8 cellular contexts compared by ENCODE assay signal in the genomic region with DNA sequence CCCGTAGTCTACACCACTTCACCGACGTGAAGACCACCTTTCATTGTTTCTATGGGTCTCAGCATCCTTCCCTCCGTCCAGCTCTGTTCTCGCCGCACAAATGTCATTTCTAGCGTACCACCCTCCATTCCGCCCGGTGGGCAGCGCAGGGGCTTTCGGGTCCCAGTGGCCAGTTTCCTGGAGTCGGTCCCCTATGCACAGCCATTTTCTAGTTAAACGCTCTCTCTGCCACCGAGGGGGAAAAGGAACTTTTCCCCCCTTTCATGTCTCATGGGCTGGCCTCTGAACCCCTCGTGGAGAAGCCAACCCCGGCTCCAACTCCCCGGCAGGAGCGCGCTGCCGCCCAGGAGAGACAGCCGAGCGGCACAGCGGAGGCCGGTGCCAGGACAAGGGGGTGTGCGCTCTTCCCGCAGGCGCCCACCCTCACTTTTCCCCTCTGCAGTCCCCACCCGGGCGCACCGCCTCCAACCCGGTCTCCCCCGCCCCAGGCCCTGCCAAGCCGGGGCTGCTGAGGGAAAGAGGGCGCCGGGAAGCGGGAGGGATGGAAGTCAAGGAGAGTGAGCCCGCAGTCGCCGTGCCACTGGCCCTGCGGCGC. TPM values are rescaled to one million over a fixed set of nuclear protein-coding genes. Genes with fewer than 3 reads are reported as not detected.
DNase-seq lines count a peak whose midpoint lies in the region; ATAC-seq and TF ChIP-seq lines count a peak whose summit lies in the region.

No MANE protein-coding gene starts in this region.

- peak overlapping the region; percentile 73 for H3K56ac ChIP-seq in IMR-90 (ENCODE audit: extremely low read depth, insufficient read depth, low read length)

- H3K27me3 Mint-ChIP-seq in CD4-positive, alpha-beta memory T cell: peaks cover 33 to 45% of the 10 kb centered on the region in 2 donors

- peak overlapping the region; percentile 87 for H3K18ac ChIP-seq in IMR-90 (ENCODE audit: low read depth, low read length)

- H4K91ac ChIP-seq in IMR-90 (ENCODE audit: insufficient read depth, low read depth, low read length): peak overlapping the region; percentile 56

- H2BK20ac ChIP-seq in IMR-90 (ENCODE audit: low read depth, low read length): peak overlapping the region; percentile 40; the same call in 1 of the 2 replicates

- no peaks in the 10 kb centered on the region for H3K9me3 ChIP-seq in CD4-positive, alpha-beta memory T cell (ENCODE audit: control insufficient read depth in 1 of 2, low read length in 2 of 2)
- H3K9me3 ChIP-seq in IMR-90 (ENCODE audit: control insufficient read depth, insufficient read depth, low read length) (0 out of 2 replicates have a peak, but pooled peaks cover 3% of the 10 kb centered on the region), liver (ENCODE audit: control insufficient read depth in 4 of 4, low read length in 3 of 4) (no peaks in the 10 kb centered on the region), thoracic aorta (no peaks in the 10 kb centered on the region)

- H3K9ac ChIP-seq in IMR-90 (ENCODE audit: low read depth, low read length) (peak overlapping the region; percentile 97), liver (ENCODE audit: low read depth in 1 of 2, low read length in 2 of 2) (peak overlapping the region; percentile 44 to 68)

- H3K4ac ChIP-seq in IMR-90 (ENCODE audit: low read depth, low read length): peak overlapping the region; percentile 85

- H4K8ac ChIP-seq in IMR-90 (ENCODE audit: low read depth in 2 of 2, low read length in 2 of 2): peak overlapping the region; percentile 35 to 72; a peak in 2 of 4 replicates

- peaks cover 0 to 4% (median 0%) of the 10 kb centered on the region in 8 donors for H3K9me3 Mint-ChIP-seq in CD4-positive, alpha-beta memory T cell

- no peaks in the 10 kb centered on the region; the same call in 1 of the 2 replicates for H3K9me1 ChIP-seq in IMR-90 (ENCODE audit: insufficient read depth, low read length)

- ATAC-seq in GM19463 (IDR thresholded peaks at IDR 0.05; ENCODE audit: unreplicated experiment) (peak; percentile 9), IMR-90 (ENCODE audit: low read depth) (peak; percentile 8), thoracic aorta (ENCODE audit: insufficient number of reproducible peaks, low FRiP score, low read depth) (no peak)

- peak overlapping the region; percentile 93 for H2AFZ ChIP-seq in IMR-90 (replicated peaks; ENCODE audit: low read length, poor library complexity)

- H4K5ac ChIP-seq in IMR-90 (ENCODE audit: low read depth, low read length): peak overlapping the region; percentile 72

- CTCF ChIA-PET in CD4-positive, alpha-beta memory T cell (lab: Charles Lee; ENCODE audit: partially characterized antibody): interaction anchor here (0.8 kb wide), 1 partner anchor 234 kb away, joined by 4 read pairs; no protein-coding TSS in a partner anchor
- CTCF ChIA-PET in IMR-90 (lab: Yijun Ruan, JAX): interaction anchor here (0.6 to 1.5 kb wide), 12 partner anchors 33 to 289 kb away, joined by 3 to 6 read pairs (median 4); no protein-coding TSS in a partner anchor

- H3K4me1 ChIP-seq in CD4-positive, alpha-beta memory T cell (ENCODE audit: insufficient read depth, low read length): peaks cover 20% of the 10 kb centered on the region
- peaks cover 4% of the 10 kb centered on the region for H3K4me1 ChIP-seq in IMR-90 (ENCODE audit: control insufficient read depth, insufficient read depth, low read length)
- peaks cover 4 to 40% (median 35%) of the 10 kb centered on the region in 4 donors for H3K4me1 ChIP-seq in liver (ENCODE audit: control insufficient read depth in 4 of 4, insufficient read depth in 4 of 4, low read length in 3 of 4)
- peaks cover 12 to 35% of the 10 kb centered on the region in 2 donors for H3K4me1 ChIP-seq in thoracic aorta (ENCODE audit: control insufficient read depth in 1 of 2, low read depth in 2 of 2)

- peaks cover 13 to 31% of the 10 kb centered on the region in 2 experiments for H3K79me1 ChIP-seq in IMR-90 (ENCODE audit: low read depth in 1 of 2, low read length in 2 of 2)

- in situ Hi-C loops in IMR-90 (cut with MboI; ENCODE audit: low sequenced_read_pairs) (no loop called here), brain microvascular endothelial cell (cut with HindIII; ENCODE audit: low pct_ligation_motif_present, low sequenced_read_pairs) (no loop called here)

- H3K4me1 Mint-ChIP-seq in CD4-positive, alpha-beta memory T cell: peaks cover 13 to 23% (median 23%) of the 10 kb centered on the region in 4 donors

- WGBS in IMR-90 (ENCODE audit: extremely low coverage in 2 of 2, insufficient read length in 1 of 2), 2 experiments: 4% methylated on average over 16 of the region's 41 CpGs; no CpG with 5 or more reads in 1 of the 2 experiments
- WGBS in liver: 1% methylated on average over 41 of the region's 41 CpGs

- H3K14ac ChIP-seq in IMR-90 (replicated peaks; ENCODE audit: low read depth, low read length): peak overlapping the region; percentile 87

- no peaks in the 10 kb centered on the region for H3K36me3 Mint-ChIP-seq in CD4-positive, alpha-beta memory T cell

- H4K20me1 ChIP-seq in IMR-90 (ENCODE audit: insufficient read depth, low read length): no peaks in the 10 kb centered on the region

- H3K36me3 ChIP-seq in CD4-positive, alpha-beta memory T cell (ENCODE audit: insufficient read depth, low read length): no peaks in the 10 kb centered on the region
- H3K36me3 ChIP-seq in IMR-90 (ENCODE audit: control insufficient read depth, insufficient read depth, low read length) (no peaks in the 10 kb centered on the region), brain microvascular endothelial cell (replicated peaks) (no peaks in the 10 kb centered on the region), liver (ENCODE audit: control insufficient read depth in 4 of 4, insufficient read depth in 3 of 4, low read depth in 1 of 4, low read length in 3 of 4) (peaks cover 0 to 1% (median 0%) of the 10 kb centered on the region in 4 donors), thoracic aorta (no peaks in the 10 kb centered on the region)

- H3K4me2 ChIP-seq in IMR-90 (ENCODE audit: low read depth, low read length): peak overlapping the region; percentile 100

- H2BK120ac ChIP-seq in IMR-90 (ENCODE audit: low read depth, low read length): peak overlapping the region; percentile 68

- peaks cover 10% of the 10 kb centered on the region for H3K27me3 ChIP-seq in CD4-positive, alpha-beta memory T cell (ENCODE audit: insufficient read depth, low read length)
- H3K27me3 ChIP-seq in IMR-90 (ENCODE audit: control insufficient read depth, insufficient read depth, low read length): no peaks in the 10 kb centered on the region
- no peaks in the 10 kb centered on the region for H3K27me3 ChIP-seq in brain microvascular endothelial cell (replicated peaks)
- no peaks in the 10 kb centered on the region for H3K27me3 ChIP-seq in liver (ENCODE audit: control insufficient read depth in 4 of 4, insufficient read depth in 4 of 4, low read length in 3 of 4)
- no peaks in the 10 kb centered on the region for H3K27me3 ChIP-seq in thoracic aorta (replicated peaks; ENCODE audit: insufficient read depth)

- POLR2A ChIA-PET in CD4-positive, alpha-beta memory T cell (lab: Charles Lee; ENCODE audit: partially characterized antibody): interaction anchor here (1.0 kb wide), 1 partner anchor 237 kb away, joined by 3 read pairs; no protein-coding TSS in a partner anchor
- POLR2A ChIA-PET in IMR-90 (lab: Charles Lee; ENCODE audit: unreplicated experiment): interaction anchor here (0.7 kb wide), 1 partner anchor 301 kb away, joined by 9 read pairs; no protein-coding TSS in a partner anchor

- no peak overlapping the region for H3K27ac Mint-ChIP-seq in CD4-positive, alpha-beta memory T cell

- dilution Hi-C loops in IMR-90 (cut with HindIII; ENCODE audit: low sequenced_read_pairs, unreplicated experiment): no loop called here

- peak overlapping the region; percentile 89; the same call in 2 of the 3 replicates for H2BK15ac ChIP-seq in IMR-90 (ENCODE audit: low read depth, low read length)

- TF ChIP-seq POLR2A in IMR-90 (IDR thresholded peaks at IDR 0.05; ENCODE audit: low read depth, low read length): no peak

- H2BK5ac ChIP-seq in IMR-90 (ENCODE audit: low read depth, low read length, poor library complexity, severe bottlenecking): peak overlapping the region; percentile 67

- no peak for TF ChIP-seq CTCF in IMR-90 (conservative IDR thresholded peaks at IDR 0.05; ENCODE audit: low read depth, low read length)
- no peak for TF ChIP-seq CTCF in brain microvascular endothelial cell (IDR thresholded peaks at IDR 0.05; ENCODE audit: low read depth, low read length, missing control alignments)
- TF ChIP-seq CTCF in liver (IDR thresholded peaks at IDR 0.05; ENCODE audit: low read depth, low read length, missing input control): no peak
- no peak for TF ChIP-seq CTCF in thoracic aorta (IDR thresholded peaks at IDR 0.05)

- no peak overlapping the region for H3K27ac ChIP-seq in CD4-positive, alpha-beta memory T cell (ENCODE audit: low read depth, low read length)
- peak overlapping the region; percentile 55 for H3K27ac ChIP-seq in IMR-90 (ENCODE audit: insufficient read depth, low read length)
- H3K27ac ChIP-seq in brain microvascular endothelial cell: peak overlapping the region; percentile 25
- peak overlapping the region; percentile 67 to 71 for H3K27ac ChIP-seq in liver (ENCODE audit: low read depth in 1 of 2, low read length in 2 of 2)
- peak overlapping the region; percentile 73 to 94 for H3K27ac ChIP-seq in thoracic aorta

- intact Hi-C loops in CD4-positive, alpha-beta memory T cell (cut with micrococcal nuclease): no loop called here
- intact Hi-C loops in IMR-90 (cut with micrococcal nuclease): loop anchor here (1.0 to 5.0 kb wide), 6 partner anchors 37 to 286 kb away; no protein-coding TSS in a partner anchor

- H3K4me3 ChIP-seq in CD4-positive, alpha-beta memory T cell (ENCODE audit: low read length in 2 of 2): no peak overlapping the region
- H3K4me3 ChIP-seq in IMR-90 (ENCODE audit: insufficient read depth, low read depth, low read length) (peak overlapping the region; percentile 68), brain microvascular endothelial cell (ENCODE audit: low read depth, low read length) (peak overlapping the region; percentile 96), liver (ENCODE audit: low read depth in 1 of 3, low read length in 3 of 3) (peak overlapping the region; percentile 61 to 86 (median 80)), thoracic aorta (peak overlapping the region; percentile 95)

- H2AK5ac ChIP-seq in IMR-90 (ENCODE audit: low read depth, low read length): peak overlapping the region; percentile 87

- no peak for DNase-seq in CD4-positive, alpha-beta memory T cell
- DNase-seq in IMR-90: no peak
- no peak for DNase-seq in brain microvascular endothelial cell
- DNase-seq in thoracic aorta (ENCODE audit: low spot score): no peak
- DNase-seq in T-helper 9 cell: no peak
- DNase-seq in HCEC 1CT: no peak

- peak overlapping the region; percentile 93 for H3K23ac ChIP-seq in IMR-90 (ENCODE audit: low read depth, low read length)

- no TSS peak for BruUV-seq in IMR-90 (replicated peaks; lab: Mats Ljungman, UMichigan)

- no peak; the same call in 1 of the 2 replicates for TF ChIP-seq RAD21 in IMR-90 (IDR thresholded peaks at IDR 0.05; ENCODE audit: low read length)
- peak in 1 of 2 donors; percentile 28 for TF ChIP-seq RAD21 in liver (IDR thresholded peaks at IDR 0.05)

- H3K4me3 Mint-ChIP-seq in CD4-positive, alpha-beta memory T cell: peak overlapping the region; percentile 4 to 76 (median 59)

- peak overlapping the region; percentile 86 for H2AK9ac ChIP-seq in IMR-90 (replicated peaks; ENCODE audit: low read depth, low read length, poor library complexity)

RNA-seq across cellular contexts. Expression of a gene that starts 0.7 kb away (rescaled TPM):
- under 1 TPM; 0.50 to 0.58 TPM for total RNA-seq in CD4-positive, alpha-beta memory T cell
- polyA plus RNA-seq in CD4-positive, alpha-beta memory T cell: not detected
- total RNA-seq in IMR-90 (2012; rRNA removed) (64.7 and 75.5 TPM in 2 replicates), liver (10 to 100 TPM in 1 of 2 donors, 1 to 10 TPM in 1; 8.8 to 31.5 TPM), thoracic aorta (100 to 1,000 TPM; 134 to 137 TPM)
- polyA plus RNA-seq in IMR-90 (2012; rRNA removed) (41.1 and 47.9 TPM in 2 replicates), liver (10 to 100 TPM in 1 of 2 donors, 1 to 10 TPM in 1; 4.8 to 13.5 TPM)
- 21.2 and 27.8 TPM in 2 replicates for polyA plus RNA-seq in IMR-90 (2012; cell fraction: cytosol; rRNA removed)
- 50.5 and 115 TPM in 2 replicates for polyA plus RNA-seq in IMR-90 (2012; cell fraction: nucleus; rRNA removed; ENCODE audit: low replicate concordance)

RNA-seq across cellular contexts. Expression of a gene that starts 43.1 kb away (rescaled TPM):
- under 1 TPM in 1 of 2 experiments, not detected in 1; 0.41 TPM for total RNA-seq in CD4-positive, alpha-beta memory T cell
- not detected for polyA plus RNA-seq in CD4-positive, alpha-beta memory T cell
- total RNA-seq in IMR-90 (2012; rRNA removed) (972 and 1,122 TPM in 2 replicates), liver (under 1 TPM; 0.51 to 0.75 TPM), thoracic aorta (100 to 1,000 TPM in 1 of 2 donors, 10 to 100 TPM in 1; 64.7 to 146 TPM)
- polyA plus RNA-seq in IMR-90 (2012; rRNA removed) (1,796 and 2,118 TPM in 2 replicates), liver (1 to 10 TPM in 1 of 2 donors, under 1 TPM in 1; 0.65 to 2.6 TPM)
- 1,744 and 2,681 TPM in 2 replicates for polyA plus RNA-seq in IMR-90 (2012; cell fraction: cytosol; rRNA removed)
- polyA plus RNA-seq in IMR-90 (2012; cell fraction: nucleus; rRNA removed; ENCODE audit: low replicate concordance): 2,128 and 5,164 TPM in 2 replicates

Comparison
In these comparisons a context has a peak if more than half of its experiments do, and no peak if none do; other contexts are left out.
1. H3K4me3 ChIP-seq: peak in IMR-90 (single experiment), brain microvascular endothelial cell (single experiment), liver (3 of 3) and thoracic aorta (single experiment); none in CD4-positive, alpha-beta memory T cell (0 of 2).
2. RNA of a gene that starts 0.7 kb away (total RNA-seq): 134 to 137 TPM in thoracic aorta, 64.7 to 75.5 TPM in IMR-90 and 8.8 to 31.5 TPM in liver; 0.50 to 0.58 TPM in CD4-positive, alpha-beta memory T cell; every median in the first group is over 4 times any median in the second.
3. RNA of a gene that starts 43.1 kb away (total RNA-seq): 972 to 1,122 TPM in IMR-90 and 64.7 to 146 TPM in thoracic aorta; 0.51 to 0.75 TPM in liver and 0.41 TPM in CD4-positive, alpha-beta memory T cell; every median in the first group is over 10 times any median in the second.